In genomic region chr10:80414126-80414898, GRCh38 we compare ENCODE assay signal across 13 cellular contexts. TPM values are rescaled to one million over a fixed set of nuclear protein-coding genes. Genes with fewer than 3 reads are reported as not detected.
A peak's percentile ranks its signal among the peaks of the same experiment; 100 is the strongest.
DNase-seq lines count a peak whose midpoint lies in the region; ATAC-seq and TF ChIP-seq lines count a peak whose summit lies in the region.
"Had no signal": no experiment of that assay in that cellular context is flagged by ENCODE, and none has a peak within 500 bp of the region (broad histone marks: within the 10 kb centered on the region; RNA-seq: fewer than 3 reads in every experiment).

No MANE protein-coding gene starts in this region.

- peaks cover 80% of the 10 kb centered on the region for H3K4me1 Mint-ChIP-seq in progenitor cell of endocrine pancreas (ENCODE audit: low read depth)

- TF ChIP-seq CTCF in progenitor cell of endocrine pancreas (IDR thresholded peaks at IDR 0.05; ENCODE audit: unreplicated experiment): no peak

- peaks cover 5% of the 10 kb centered on the region for H3K36me3 Mint-ChIP-seq in progenitor cell of endocrine pancreas (ENCODE audit: insufficient read depth)

- peak; percentile 41 for ATAC-seq in esophagus mucosa
- no peak for ATAC-seq in GM19351 (IDR thresholded peaks at IDR 0.05; ENCODE audit: unreplicated experiment)

- peak overlapping the region; percentile 36 for H3K27ac Mint-ChIP-seq in progenitor cell of endocrine pancreas

- no peaks in the 10 kb centered on the region for H3K27me3 Mint-ChIP-seq in progenitor cell of endocrine pancreas

- H3K9me3 Mint-ChIP-seq in progenitor cell of endocrine pancreas (ENCODE audit: low read depth): no peaks in the 10 kb centered on the region

- H3K4me3 Mint-ChIP-seq in progenitor cell of endocrine pancreas (ENCODE audit: low read depth): no peak overlapping the region

- peak; percentile 42 for DNase-seq in DMS 273 treated with DMSO at 0.1 percent for 48 hours (lab: John Stamatoyannopoulos, UW)
- peak; percentile 33 for DNase-seq in RPMI7951 (ENCODE audit: low read depth)
- DNase-seq in progenitor cell of endocrine pancreas (ENCODE audit: low spot score, unreplicated experiment): no peak
- no peak for DNase-seq in effector CD4-positive, alpha-beta T cell
- DNase-seq in Kasumi-1 (lab: John Stamatoyannopoulos, UW): no peak
- DNase-seq in mesenteric fat pad (ENCODE audit: low spot score): no peak
- DNase-seq: activated T-cell treated with anti-CD3 and anti-CD28 coated beads for 4 hours; effector CD8-positive, alpha-beta T cell; NCI-H187 treated with DMSO at 0.1 percent for 48 hours; stimulated activated CD4-positive, alpha-beta T cell treated with anti-CD3 and anti-CD28 coated beads, Interleukin-15, amount 100 ng/mL, for 24 hours had no signal

RNA-seq across cellular contexts. Expression of gene PRXL2A, which starts 6.0 kb away (rescaled TPM):
- total RNA-seq in RPMI7951 (2014; rRNA removed; shearing (Covaris generic)): 13.2 and 13.6 TPM in 2 replicates
- total RNA-seq in esophagus mucosa (209 TPM), progenitor cell of endocrine pancreas (132 and 137 TPM in 2 replicates), mesenteric fat pad (500 TPM)

RNA-seq across cellular contexts. Expression of gene TSPAN14, which starts 39.8 kb away (rescaled TPM):
- total RNA-seq in RPMI7951 (2014; rRNA removed; shearing (Covaris generic)): 56.4 and 67.0 TPM in 2 replicates
- total RNA-seq in esophagus mucosa: 94.6 TPM
- 126 TPM in 2 replicates for total RNA-seq in progenitor cell of endocrine pancreas
- total RNA-seq in mesenteric fat pad: 177 TPM

RNA-seq across cellular contexts. Expression of gene DYDC2, which starts 57.7 kb away (rescaled TPM):
- not detected in 2 replicates for total RNA-seq in RPMI7951 (2014; rRNA removed; shearing (Covaris generic))
- total RNA-seq in esophagus mucosa (not detected), progenitor cell of endocrine pancreas (1.4 and 1.8 TPM in 2 replicates), mesenteric fat pad (not detected)
- total RNA-seq: subcutaneous adipose tissue had no signal

RNA-seq across cellular contexts. Expression of gene DYDC1, which starts 57.8 kb away (rescaled TPM):
- total RNA-seq in RPMI7951 (2014; rRNA removed; shearing (Covaris generic)): not detected in 2 replicates
- total RNA-seq in esophagus mucosa (not detected), progenitor cell of endocrine pancreas (not detected in 2 replicates), mesenteric fat pad (not detected)
- total RNA-seq: subcutaneous adipose tissue had no signal

Comparison
In these comparisons a context has a peak if more than half of its experiments do, and no peak if none do; other contexts are left out.
1. DNase-seq: peak in DMS 273 treated with DMSO at 0.1 percent for 48 hours (single experiment) and RPMI7951 (single experiment); none in progenitor cell of endocrine pancreas (single experiment), effector CD4-positive, alpha-beta T cell (single experiment), Kasumi-1 (0 of 2) and mesenteric fat pad (single experiment).